Comparison of ENCODE assay signal across 8 cellular contexts in the genomic region with DNA sequence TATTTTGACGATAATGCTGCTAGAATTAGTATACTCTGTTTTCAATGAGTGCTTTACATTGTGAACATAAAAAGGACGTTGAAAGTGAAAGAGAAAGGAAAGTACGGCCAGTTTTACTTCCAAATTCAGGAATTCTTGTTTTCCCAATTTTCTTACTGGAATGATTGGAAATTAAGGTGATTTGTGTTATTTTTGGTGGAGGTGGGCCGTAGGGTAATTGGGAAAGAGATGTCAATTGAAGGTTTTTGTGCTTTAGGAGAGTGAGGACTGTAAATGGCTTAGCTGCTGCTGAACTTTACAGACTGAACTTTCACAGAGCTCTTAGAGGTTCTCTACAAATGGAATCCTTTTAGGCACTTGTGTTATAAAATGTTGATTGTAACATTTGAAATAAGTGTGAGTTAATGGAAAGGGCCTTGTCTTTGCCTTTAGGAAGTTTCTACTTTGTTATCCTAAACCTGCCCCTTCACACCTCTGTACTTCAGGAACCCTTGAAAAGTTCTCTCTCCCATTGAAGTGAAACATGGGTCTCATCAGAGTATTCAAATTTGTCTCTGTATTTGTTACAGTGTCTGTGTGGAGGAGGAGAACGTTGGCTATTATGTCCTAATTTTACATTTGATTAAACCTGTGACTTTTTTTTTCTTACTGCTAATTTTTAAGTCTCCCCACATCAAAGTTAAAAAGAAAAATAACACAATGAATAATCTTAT.
A peak's percentile ranks its signal among the peaks of the same experiment; 100 is the strongest.
DNase-seq lines count a peak whose midpoint lies in the region; ATAC-seq and TF ChIP-seq lines count a peak whose summit lies in the region.

No MANE protein-coding gene starts in this region.

- no peak overlapping the region for H3K23ac ChIP-seq in H9 (ENCODE audit: insufficient read length, low read depth, low read length)

- H3K27ac ChIP-seq in CD4-positive, alpha-beta memory T cell (ENCODE audit: low read depth, low read length): peak overlapping the region; percentile 70
- H3K27ac ChIP-seq in MM.1S (ENCODE audit: low read length) (peak overlapping the region; percentile 31; the same call in 1 of the 2 replicates), dorsolateral prefrontal cortex (peak overlapping the region in 51 of 59 donors; percentile 1 to 96 (median 66)), H9 (ENCODE audit: insufficient read length, low read depth, low read length) (no peak overlapping the region)

- intact Hi-C loops in CD4-positive, alpha-beta memory T cell (cut with micrococcal nuclease): loop anchor here (1.0 to 5.0 kb wide), 5 partner anchors 11 to 1706 kb away; no protein-coding TSS in a partner anchor
- intact Hi-C loops in dorsolateral prefrontal cortex (cut with DNase I): no loop called here

- no peak overlapping the region for H4K5ac ChIP-seq in H9 (ENCODE audit: insufficient read length, low read depth, low read length)

- H4K8ac ChIP-seq in H9 (replicated peaks; ENCODE audit: insufficient read length, low read depth, low read length): no peak overlapping the region

- no peak overlapping the region for H2BK20ac ChIP-seq in H9 (ENCODE audit: low read depth, low read length, poor library complexity, severe bottlenecking)

- H3K4ac ChIP-seq in H9 (ENCODE audit: low read depth, low read length): no peak overlapping the region

- no peak overlapping the region for H4K91ac ChIP-seq in H9 (ENCODE audit: insufficient read length, low read depth, low read length)

- H3K4me1 Mint-ChIP-seq in CD4-positive, alpha-beta memory T cell: peaks cover 17 to 32% (median 28%) of the 10 kb centered on the region in 4 donors
- peaks cover 8% of the 10 kb centered on the region for H3K4me1 Mint-ChIP-seq in nephron
- H3K4me1 Mint-ChIP-seq in H9: peaks cover 22 to 28% of the 10 kb centered on the region in 2 experiments

- POLR2A ChIA-PET in CD4-positive, alpha-beta memory T cell (lab: Charles Lee; ENCODE audit: partially characterized antibody): interaction anchor here (1.5 to 2.8 kb wide), 5 partner anchors 12 to 242 kb away, joined by 3 to 21 read pairs (median 5); no protein-coding TSS in a partner anchor

- H3K9ac ChIP-seq in MM.1S (ENCODE audit: low read length) (peak overlapping the region; percentile 37; the same call in 1 of the 2 replicates), H9 (ENCODE audit: extremely low read depth, insufficient read length, low read length) (no peak overlapping the region)

- TF ChIP-seq CTCF in MM.1S (IDR thresholded peaks at IDR 0.05; ENCODE audit: low read length) (no peak), dorsolateral prefrontal cortex (IDR thresholded peaks at IDR 0.05 in 54 of 56, conservative IDR thresholded peaks at IDR 0.05 in 2 of 56; ENCODE audit: low read depth in 1 of 56, partially characterized antibody in 56 of 56) (peak in 4 of 56 donors; percentile 7 to 22 (median 13)), nephron (IDR thresholded peaks at IDR 0.05; ENCODE audit: unreplicated experiment in 3 of 3) (no peak), H9 (conservative IDR thresholded peaks at IDR 0.05) (no peak)

- peak in 2 of 5 donors; percentile 7 to 16 for DNase-seq in CD4-positive, alpha-beta memory T cell
- DNase-seq in MM.1S (no peak), dorsolateral prefrontal cortex (no peak), NCI-H345 (lab: John Stamatoyannopoulos, UW) (no peak), H9 (no peak)
- DNase-seq in stimulated activated naive CD4-positive, alpha-beta T cell treated with Interleukin-2 at 50 U/mL for 16 hours (lab: John Stamatoyannopoulos, UW): no peak

- no peaks in the 10 kb centered on the region for H3F3A ChIP-seq in MM.1S (ENCODE audit: insufficient read depth, low read length)

- peak overlapping the region; percentile 77 to 98 (median 95) for H3K27ac Mint-ChIP-seq in CD4-positive, alpha-beta memory T cell
- H3K27ac Mint-ChIP-seq in nephron (peak overlapping the region in 2 of 3 experiments; percentile 58 to 80), H9 (peak overlapping the region in 1 of 3 experiments; percentile 49; a peak in 3 of 7 replicates)

- H3K9me3 Mint-ChIP-seq in CD4-positive, alpha-beta memory T cell: no peaks in the 10 kb centered on the region
- no peaks in the 10 kb centered on the region for H3K9me3 Mint-ChIP-seq in nephron
- H3K9me3 Mint-ChIP-seq in H9: no peaks in the 10 kb centered on the region

- no peaks in the 10 kb centered on the region for H3K23me2 ChIP-seq in H9 (ENCODE audit: insufficient read length, low read depth, low read length, poor library complexity, severe bottlenecking)

- no peak overlapping the region for H2BK120ac ChIP-seq in H9 (ENCODE audit: low read depth, low read length, poor library complexity, severe bottlenecking)

- H3K4me1 ChIP-seq in CD4-positive, alpha-beta memory T cell (ENCODE audit: insufficient read depth, low read length): peaks cover 26% of the 10 kb centered on the region
- H3K4me1 ChIP-seq in MM.1S (ENCODE audit: low read length) (0 out of 2 replicates have a peak, but pooled peaks cover 4% of the 10 kb centered on the region), H9 (ENCODE audit: insufficient read depth, low read length) (peaks cover 5% of the 10 kb centered on the region; the same call in 1 of the 2 replicates)

- 100% methylated on average over 1 of the region's 5 CpGs for WGBS in H9 (ENCODE audit: extremely low coverage, insufficient read length, low lambda C conversion rate)

- H3K4me3 ChIP-seq in CD4-positive, alpha-beta memory T cell (ENCODE audit: low read length in 2 of 2): peak overlapping the region; percentile 37 to 58
- peak overlapping the region; percentile 61 for H3K4me3 ChIP-seq in MM.1S (ENCODE audit: low read length)
- H3K4me3 ChIP-seq in dorsolateral prefrontal cortex: peak overlapping the region; percentile 3 to 69 (median 48)

- H3K79me2 ChIP-seq in MM.1S (ENCODE audit: low read length) (peaks cover 72% of the 10 kb centered on the region), H9 (ENCODE audit: insufficient read depth, low read length) (peaks cover 5% of the 10 kb centered on the region; the same call in 1 of the 2 replicates)

- ATAC-seq in HG02884 (IDR thresholded peaks at IDR 0.05; ENCODE audit: unreplicated experiment): no peak

- no peak overlapping the region for H2AK5ac ChIP-seq in H9 (ENCODE audit: insufficient read length, low read length)

- H3K27me3 ChIP-seq in CD4-positive, alpha-beta memory T cell (ENCODE audit: insufficient read depth, low read length): no peaks in the 10 kb centered on the region
- H3K27me3 ChIP-seq in MM.1S (replicated peaks; ENCODE audit: insufficient read depth, low read length) (no peaks in the 10 kb centered on the region), dorsolateral prefrontal cortex (no peaks in the 10 kb centered on the region), H9 (ENCODE audit: insufficient read depth, low read length) (no peaks in the 10 kb centered on the region)

- H3K4me2 ChIP-seq in MM.1S (ENCODE audit: low read depth, low read length) (peak overlapping the region; percentile 76), H9 (ENCODE audit: insufficient read depth, insufficient read length, low read length) (no peak overlapping the region)

- H3K9me3 ChIP-seq in CD4-positive, alpha-beta memory T cell (ENCODE audit: control insufficient read depth in 1 of 2, low read length in 2 of 2): no peaks in the 10 kb centered on the region
- no peaks in the 10 kb centered on the region for H3K9me3 ChIP-seq in MM.1S (replicated peaks; ENCODE audit: insufficient read depth, low read length)
- no peaks in the 10 kb centered on the region for H3K9me3 ChIP-seq in H9 (ENCODE audit: control insufficient read depth, low read depth, low read length)

- no peak overlapping the region for H2BK15ac ChIP-seq in H9 (ENCODE audit: low read depth, low read length)

- CTCF ChIA-PET in CD4-positive, alpha-beta memory T cell (lab: Charles Lee; ENCODE audit: partially characterized antibody): interaction anchor here (0.6 to 1.9 kb wide), 13 partner anchors 10 to 299 kb away, joined by 3 to 10 read pairs (median 4); no protein-coding TSS in a partner anchor

- H3K36me3 ChIP-seq in CD4-positive, alpha-beta memory T cell (ENCODE audit: insufficient read depth, low read length): no peaks in the 10 kb centered on the region
- no peaks in the 10 kb centered on the region for H3K36me3 ChIP-seq in MM.1S (replicated peaks; ENCODE audit: insufficient read depth, low read length)

- H4K20me1 ChIP-seq in MM.1S (ENCODE audit: insufficient read depth, low read length) (no peaks in the 10 kb centered on the region), H9 (ENCODE audit: control insufficient read depth, insufficient read depth, insufficient read length) (no peaks in the 10 kb centered on the region)

- H3K18ac ChIP-seq in H9 (ENCODE audit: insufficient read length, low read depth, low read length): no peak overlapping the region

- no peaks in the 10 kb centered on the region for H3K9me2 ChIP-seq in MM.1S (replicated peaks; ENCODE audit: insufficient read depth, low read length)

- H3K36me3 Mint-ChIP-seq in CD4-positive, alpha-beta memory T cell: no peaks in the 10 kb centered on the region
- H3K36me3 Mint-ChIP-seq in nephron (ENCODE audit: low read depth): peaks cover 4% of the 10 kb centered on the region
- no peaks in the 10 kb centered on the region; a peak in 1 of 7 replicates for H3K36me3 Mint-ChIP-seq in H9 (ENCODE audit: insufficient read depth in 1 of 3, low read depth in 3 of 3)

- H3T11ph ChIP-seq in H9 (ENCODE audit: low read length): no peak overlapping the region

- no peak overlapping the region for H2BK5ac ChIP-seq in H9 (ENCODE audit: insufficient read length, low read length)

- H2BK12ac ChIP-seq in H9 (ENCODE audit: insufficient read length, low read depth, low read length): no peak overlapping the region

- no peak overlapping the region for H3K14ac ChIP-seq in H9 (ENCODE audit: insufficient read depth, low read length)

- H3K56ac ChIP-seq in H9 (ENCODE audit: insufficient read length, low read depth, low read length): no peak overlapping the region

- peak overlapping the region; percentile 88 to 99 (median 96) for H3K4me3 Mint-ChIP-seq in CD4-positive, alpha-beta memory T cell
- H3K4me3 Mint-ChIP-seq in nephron (peak overlapping the region in 2 of 3 experiments; percentile 75 to 76), H9 (no peak overlapping the region)

- H2AFZ ChIP-seq in MM.1S (ENCODE audit: low read length) (no peak overlapping the region), H9 (ENCODE audit: low read length) (no peak overlapping the region)

- no peaks in the 10 kb centered on the region for H3K27me3 Mint-ChIP-seq in CD4-positive, alpha-beta memory T cell
- H3K27me3 Mint-ChIP-seq in nephron (ENCODE audit: low read depth): no peaks in the 10 kb centered on the region
- no peaks in the 10 kb centered on the region for H3K27me3 Mint-ChIP-seq in H9 (ENCODE audit: low read depth)

- no peaks in the 10 kb centered on the region for H3K79me1 ChIP-seq in H9 (ENCODE audit: insufficient read depth, low read depth, low read length, poor library complexity, severe bottlenecking)

Comparison
In these comparisons a context has a peak if more than half of its experiments do, and no peak if none do; other contexts are left out.
1. H3K4me3 Mint-ChIP-seq: peak in CD4-positive, alpha-beta memory T cell (8 of 8) and nephron (2 of 3); none in H9 (0 of 2).
2. Peak in every context shown above with its lines, with median percentiles within 50 percentile points of each other: H3K4me3 ChIP-seq.